11 cellular contexts compared by ENCODE assay signal in genomic region chr6:137810554-137811120, GRCh38. TPM values are rescaled to one million over a fixed set of nuclear protein-coding genes. Genes with fewer than 3 reads are reported as not detected.
DNase-seq lines count a peak whose midpoint lies in the region; ATAC-seq and TF ChIP-seq lines count a peak whose summit lies in the region.
"Had no signal": no experiment of that assay in that cellular context is flagged by ENCODE, and none has a peak within 500 bp of the region (broad histone marks: within the 10 kb centered on the region; RNA-seq: fewer than 3 reads in every experiment).

No MANE protein-coding gene starts in this region.

- no peaks in the 10 kb centered on the region for H4K20me1 ChIP-seq in PC-3 (ENCODE audit: low read length)
- no peaks in the 10 kb centered on the region for H4K20me1 ChIP-seq in mammary epithelial cell (ENCODE audit: insufficient read depth, low read length)

- H3K27me3 ChIP-seq in PC-3 (ENCODE audit: low read length) (no peaks in the 10 kb centered on the region), mammary epithelial cell (ENCODE audit: insufficient read depth, low read length) (no peaks in the 10 kb centered on the region)
- H3K27me3 ChIP-seq: MG63, pancreas had no signal

- H3K79me2 ChIP-seq in PC-3 (ENCODE audit: low read length) (no peaks in the 10 kb centered on the region), mammary epithelial cell (ENCODE audit: insufficient read depth, low read length) (no peaks in the 10 kb centered on the region)

- peak overlapping the region; percentile 1 for H3K4me3 Mint-ChIP-seq in activated CD4-positive, alpha-beta T cell treated with anti-CD3 and anti-CD28 coated beads for 36 hours
- no peak overlapping the region for H3K4me3 Mint-ChIP-seq in stimulated activated naive B cell treated with anti-CD40 and anti-IgM and Interleukin-4, amounts not matched to agents 10 μg/mL and 1 μg/mL and 100 μg/mL, for 72 hours

- peak overlapping the region; percentile 55 for H3K27ac ChIP-seq in PC-3 (ENCODE audit: low read length)
- peak overlapping the region; percentile 89 for H3K27ac ChIP-seq in mammary epithelial cell (ENCODE audit: insufficient read depth, low read depth, low read length)

- in situ Hi-C loops in mammary epithelial cell (cut with MboI; ENCODE audit: low sequenced_read_pairs in 2 of 2): no loop called here

- BruUV-seq in PC-3 (replicated peaks; lab: Mats Ljungman, UMichigan) (no TSS peak), mammary epithelial cell (replicated peaks; lab: Mats Ljungman, UMichigan) (no TSS peak)

- CTCF ChIA-PET in activated CD4-positive, alpha-beta T cell treated with anti-CD3 and anti-CD28 coated beads for 36 hours (lab: Charles Lee): interaction anchor here (1.0 to 5.3 kb wide), 13 partner anchors 10 to 165 kb away, joined by 3 to 69 read pairs (median 3); partner anchors contain the start of gene TNFAIP3
- CTCF ChIA-PET in PC-3 (lab: Charles Lee): no interaction called here
- CTCF ChIA-PET in mammary epithelial cell (lab: Charles Lee; ENCODE audit: low non-redundant PET): no interaction called here

- no peaks in the 10 kb centered on the region for H3K27me3 Mint-ChIP-seq in activated CD4-positive, alpha-beta T cell treated with anti-CD3 and anti-CD28 coated beads for 36 hours
- no peaks in the 10 kb centered on the region for H3K27me3 Mint-ChIP-seq in stimulated activated naive B cell treated with anti-CD40 and anti-IgM and Interleukin-4, amounts not matched to agents 10 μg/mL and 1 μg/mL and 100 μg/mL, for 72 hours

- no peaks in the 10 kb centered on the region for H3K9me3 Mint-ChIP-seq in activated CD4-positive, alpha-beta T cell treated with anti-CD3 and anti-CD28 coated beads for 36 hours (ENCODE audit: low read depth)
- peaks cover 3 to 7% of the 10 kb centered on the region in 2 donors for H3K9me3 Mint-ChIP-seq in stimulated activated naive B cell treated with anti-CD40 and anti-IgM and Interleukin-4, amounts not matched to agents 10 μg/mL and 1 μg/mL and 100 μg/mL, for 72 hours

- H3K36me3 ChIP-seq in PC-3 (ENCODE audit: low read depth, low read length): no peaks in the 10 kb centered on the region
- no peaks in the 10 kb centered on the region for H3K36me3 ChIP-seq in mammary epithelial cell (ENCODE audit: insufficient read depth, low read length)
- H3K36me3 ChIP-seq: MG63, pancreas had no signal

- H3K9me2 ChIP-seq in PC-3 (replicated peaks; ENCODE audit: low read length): no peaks in the 10 kb centered on the region

- H3K4me3 ChIP-seq in PC-3 (ENCODE audit: low read length) (no peak overlapping the region), mammary epithelial cell (replicated peaks in 1 of 3; ENCODE audit: insufficient read depth in 1 of 3, low read depth in 2 of 3, low read length in 3 of 3) (no peak overlapping the region)
- H3K4me3 ChIP-seq: pancreas had no signal

- peak overlapping the region; percentile 83 for H3K27ac Mint-ChIP-seq in activated CD4-positive, alpha-beta T cell treated with anti-CD3 and anti-CD28 coated beads for 36 hours
- H3K27ac Mint-ChIP-seq in stimulated activated naive B cell treated with anti-CD40 and anti-IgM and Interleukin-4, amounts not matched to agents 10 μg/mL and 1 μg/mL and 100 μg/mL, for 72 hours: peak overlapping the region; percentile 96

- POLR2A ChIA-PET in activated CD4-positive, alpha-beta T cell treated with anti-CD3 and anti-CD28 coated beads for 36 hours (lab: Charles Lee): interaction anchor here (0.5 to 0.6 kb wide), 2 partner anchors 20 to 589 kb away, joined by 3 read pairs; no protein-coding TSS in a partner anchor
- POLR2A ChIA-PET in PC-3 (lab: Charles Lee; ENCODE audit: unreplicated experiment): no interaction called here

- intact Hi-C loops in activated CD4-positive, alpha-beta T cell treated with anti-CD3 and anti-CD28 coated beads for 36 hours (cut with DNase I, micrococcal nuclease): loop anchor here (1.0 kb wide), 5 partner anchors 10 to 57 kb away; partner anchors contain the start of gene TNFAIP3 (in 2 of the 2)
- intact Hi-C loops in PC-3 (cut with micrococcal nuclease): no loop called here
- intact Hi-C loops in mammary epithelial cell (cut with micrococcal nuclease): no loop called here

- dilution Hi-C loops in mammary epithelial cell (cut with HindIII; ENCODE audit: low sequenced_read_pairs): loop anchor here (5.0 kb wide), 1 partner anchor 62 kb away; no protein-coding TSS in a partner anchor

- DNase-seq in activated CD4-positive, alpha-beta T cell treated with anti-CD3 and anti-CD28 coated beads for 36 hours: no peak
- no peak for DNase-seq in activated CD4-positive, alpha-beta T cell treated with anti-CD3 and anti-CD28 coated beads, Interleukin-2, amount 50 U/mL, for 1 hour
- DNase-seq in PC-3 (no peak), mammary epithelial cell (no peak), iPS-NIHi7 (ENCODE audit: extremely low spot score) (no peak), kidney tubule cell (ENCODE audit: low spot score) (no peak), NCI-H1048 (lab: John Stamatoyannopoulos, UW) (no peak)
- DNase-seq in stimulated activated naive B cell treated with anti-CD40 and anti-IgM and Interleukin-4, amounts not matched to agents 10 μg/mL and 1 μg/mL and 100 μg/mL, for 72 hours: no peak
- DNase-seq: NCI-H524 treated with DMSO at 0.1 percent for 48 hours had no signal

- H3K4me1 ChIP-seq in PC-3 (ENCODE audit: insufficient read depth, low read length): peaks cover 34% of the 10 kb centered on the region
- H3K4me1 ChIP-seq in mammary epithelial cell (ENCODE audit: insufficient read depth, low read length): peaks cover 48% of the 10 kb centered on the region

- no peak overlapping the region for H2AFZ ChIP-seq in PC-3 (ENCODE audit: low read length)
- H2AFZ ChIP-seq in mammary epithelial cell (ENCODE audit: low read depth, low read length): peak overlapping the region; percentile 39

- no peaks in the 10 kb centered on the region for H3K36me3 Mint-ChIP-seq in activated CD4-positive, alpha-beta T cell treated with anti-CD3 and anti-CD28 coated beads for 36 hours (ENCODE audit: low read depth)
- H3K36me3 Mint-ChIP-seq in stimulated activated naive B cell treated with anti-CD40 and anti-IgM and Interleukin-4, amounts not matched to agents 10 μg/mL and 1 μg/mL and 100 μg/mL, for 72 hours: peaks cover 2 to 3% of the 10 kb centered on the region in 2 donors

- no peaks in the 10 kb centered on the region for H3K9me3 ChIP-seq in PC-3 (ENCODE audit: low read length)
- H3K9me3 ChIP-seq in mammary epithelial cell (replicated peaks; ENCODE audit: insufficient read depth, low read length): no peaks in the 10 kb centered on the region
- H3K9me3 ChIP-seq: MG63, pancreas had no signal

- H3F3A ChIP-seq in PC-3 (ENCODE audit: low read length, unreplicated experiment): no peaks in the 10 kb centered on the region

- H3K4me2 ChIP-seq in PC-3 (ENCODE audit: low read length) (no peak overlapping the region), mammary epithelial cell (ENCODE audit: insufficient read depth, low read depth, low read length) (no peak overlapping the region)

- ATAC-seq in activated CD4-positive, alpha-beta T cell treated with anti-CD3 and anti-CD28 coated beads for 36 hours: no peak
- ATAC-seq in PC-3: no peak
- ATAC-seq in stimulated activated naive B cell treated with anti-CD40 and anti-IgM and Interleukin-4, amounts not matched to agents 10 μg/mL and 1 μg/mL and 100 μg/mL, for 72 hours (replicated peaks): no peak

- H3K9ac ChIP-seq in PC-3 (ENCODE audit: low read length): no peak overlapping the region
- no peak overlapping the region for H3K9ac ChIP-seq in mammary epithelial cell (ENCODE audit: insufficient read depth, low read length)

- H3K4me1 Mint-ChIP-seq in activated CD4-positive, alpha-beta T cell treated with anti-CD3 and anti-CD28 coated beads for 36 hours: peaks cover 72% of the 10 kb centered on the region
- peaks cover 22 to 50% of the 10 kb centered on the region in 2 donors for H3K4me1 Mint-ChIP-seq in stimulated activated naive B cell treated with anti-CD40 and anti-IgM and Interleukin-4, amounts not matched to agents 10 μg/mL and 1 μg/mL and 100 μg/mL, for 72 hours

- TF ChIP-seq CTCF in PC-3 (conservative IDR thresholded peaks at IDR 0.05; ENCODE audit: low read depth, low read length) (no peak), mammary epithelial cell (conservative IDR thresholded peaks at IDR 0.05 in 1 of 2, IDR thresholded peaks at IDR 0.05 in 1 of 2; ENCODE audit: extremely low read depth in 1 of 2, insufficient read depth in 1 of 2, low read depth in 1 of 2, low read length in 2 of 2) (no peak)

- 99% methylated on average over 4 of the region's 4 CpGs for WGBS in mammary epithelial cell (ENCODE audit: low coverage, missing lambda C conversion rate)

RNA-seq across cellular contexts. Expression of gene TNFAIP3, which starts 56.4 kb away (rescaled TPM):
- 100 to 1,000 TPM; 284 to 371 TPM for total RNA-seq in activated CD4-positive, alpha-beta T cell treated with anti-CD3 and anti-CD28 coated beads for 36 hours
- total RNA-seq in PC-3 (2014; rRNA removed) (21.9 TPM in 2 replicates), mammary epithelial cell (100 to 1,000 TPM in 1 of 2 donors, 1 to 10 TPM in 1; 5.2 to 117 TPM)
- polyA plus RNA-seq in mammary epithelial cell: 12.2 TPM
- 14.5 TPM for polyA minus RNA-seq in mammary epithelial cell

Comparison
In these comparisons a context has a peak if more than half of its experiments do, and no peak if none do; other contexts are left out.
1. intact Hi-C loops: an anchor here in activated CD4-positive, alpha-beta T cell treated with anti-CD3 and anti-CD28 coated beads for 36 hours (1.0 kb wide); none called in PC-3 and mammary epithelial cell.